In the genomic region with DNA sequence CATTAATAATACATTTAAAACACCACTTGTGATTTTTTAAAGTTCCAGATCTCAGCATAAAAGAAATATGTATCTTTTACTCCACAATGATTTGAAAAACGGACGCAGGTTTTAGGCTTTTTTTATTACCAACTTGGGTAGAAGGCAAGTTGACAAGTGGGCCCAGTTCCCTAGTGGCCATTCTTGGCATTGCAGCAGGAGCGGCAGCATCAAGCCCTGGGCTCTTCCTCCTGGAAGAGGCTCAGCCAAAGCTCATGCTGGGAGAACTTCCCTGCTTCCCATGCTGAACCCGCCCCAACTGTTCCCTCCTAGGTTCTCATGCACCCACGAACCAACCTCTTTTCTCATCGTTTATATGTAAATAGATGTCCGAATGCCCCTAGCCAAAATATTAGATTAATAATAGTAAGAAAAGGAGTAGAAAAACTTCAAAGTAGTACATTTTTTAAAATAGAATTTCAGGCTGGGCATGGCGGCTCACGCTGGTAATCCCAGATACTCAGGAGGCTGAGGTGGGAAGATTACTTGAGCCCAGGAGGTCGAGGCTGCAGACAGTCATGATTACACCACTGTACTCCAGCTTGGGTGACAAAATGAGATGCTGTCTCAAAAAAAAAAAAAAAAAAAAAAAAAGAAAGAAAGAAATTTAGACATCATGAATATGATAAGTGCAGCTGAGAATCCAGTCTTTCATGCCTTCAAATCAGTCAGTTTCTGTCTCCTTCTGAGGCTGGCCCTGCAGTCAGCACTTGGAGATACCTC, we compare ENCODE assay signal across 8 cellular contexts. TPM values are rescaled to one million over a fixed set of nuclear protein-coding genes. Genes with fewer than 3 reads are reported as not detected.
A peak's percentile ranks its signal among the peaks of the same experiment; 100 is the strongest.
DNase-seq lines count a peak whose midpoint lies in the region; ATAC-seq and TF ChIP-seq lines count a peak whose summit lies in the region.

No MANE protein-coding gene starts in this region.

- H3K36me3 Mint-ChIP-seq in activated T-cell treated with anti-CD3 and anti-CD28 coated beads, Interleukin-2, amount 50 U/mL, for 24 hours (ENCODE audit: low read depth) = no peaks in the 10 kb centered on the region

- H3K4me1 ChIP-seq in left ventricle myocardium inferior = no peaks in the 10 kb centered on the region

- no peaks in the 10 kb centered on the region for H3K36me3 ChIP-seq in left ventricle myocardium inferior

- intact Hi-C loops in left ventricle myocardium inferior (cut with micrococcal nuclease) = no loop called here
- intact Hi-C loops in lower leg skin (cut with DNase I; ENCODE audit: low total_unique reads) = no loop called here

- TF ChIP-seq CTCF in NB4 (IDR thresholded peaks at IDR 0.05; ENCODE audit: low read depth, low read length) (peak; percentile 88), left ventricle myocardium inferior (IDR thresholded peaks at IDR 0.05; ENCODE audit: borderline replicate concordance) (peak; percentile 58), lower leg skin (IDR thresholded peaks at IDR 0.05) (no peak)

- TF ChIP-seq POLR2A in NB4 (IDR thresholded peaks at IDR 0.05; ENCODE audit: extremely low read depth, insufficient read length) (no peak), lower leg skin (IDR thresholded peaks at IDR 0.05) (no peak)

- H3K27me3 Mint-ChIP-seq in activated T-cell treated with anti-CD3 and anti-CD28 coated beads, Interleukin-2, amount 50 U/mL, for 24 hours = peaks cover 2% of the 10 kb centered on the region

- peak; percentile 52 for DNase-seq in AG20443 (ENCODE audit: low spot score)
- peak; percentile 67 for DNase-seq in NB4 (ENCODE audit: low read depth)
- DNase-seq in activated T-cell treated with anti-CD3 and anti-CD28 coated beads, Interleukin-2, amount 50 U/mL, for 24 hours = peak; percentile 57
- DNase-seq in left ventricle myocardium inferior = no peak
- DNase-seq in stimulated activated CD4-positive, alpha-beta T cell treated with anti-CD3 and anti-CD28 coated beads, Interleukin-4, amount 100 ng/mL, for 48 hours (ENCODE audit: low read depth in 2 of 2) = peak; percentile 37 to 51
- no peak for DNase-seq in lower leg skin (ENCODE audit: low spot score in 2 of 2)

- H3K27ac Mint-ChIP-seq in activated T-cell treated with anti-CD3 and anti-CD28 coated beads, Interleukin-2, amount 50 U/mL, for 24 hours = peak overlapping the region; percentile 93

- H3K9me3 ChIP-seq in left ventricle myocardium inferior (replicated peaks) = no peaks in the 10 kb centered on the region

- no peaks in the 10 kb centered on the region for H3K9me3 Mint-ChIP-seq in activated T-cell treated with anti-CD3 and anti-CD28 coated beads, Interleukin-2, amount 50 U/mL, for 24 hours

- H3K4me3 ChIP-seq in NB4 (ENCODE audit: low read depth, low read length) (no peak overlapping the region), left ventricle myocardium inferior (no peak overlapping the region), lower leg skin (ENCODE audit: low read depth, poor library complexity, severe bottlenecking) (no peak overlapping the region)

- WGBS in lower leg skin, 2 donors = 41 to 43% methylated on average over 10 of the region's 10 CpGs

- peaks cover 78% of the 10 kb centered on the region for H3K27me3 ChIP-seq in left ventricle myocardium inferior (ENCODE audit: low read depth)

- peaks cover 61% of the 10 kb centered on the region for H3K4me1 Mint-ChIP-seq in activated T-cell treated with anti-CD3 and anti-CD28 coated beads, Interleukin-2, amount 50 U/mL, for 24 hours (ENCODE audit: low read depth)

- ATAC-seq in GM19023 (IDR thresholded peaks at IDR 0.05; ENCODE audit: unreplicated experiment) = peak; percentile 25
- no peak for ATAC-seq in GM18873 (IDR thresholded peaks at IDR 0.05; ENCODE audit: low FRiP score, unreplicated experiment)

- H3K27ac ChIP-seq in left ventricle myocardium inferior (replicated peaks) = no peak overlapping the region

- peak overlapping the region; percentile 37 for H3K4me3 Mint-ChIP-seq in activated T-cell treated with anti-CD3 and anti-CD28 coated beads, Interleukin-2, amount 50 U/mL, for 24 hours

RNA-seq across cellular contexts. Expression of a gene that starts 18.2 kb away (rescaled TPM):
- total RNA-seq in left ventricle myocardium inferior (0.08 TPM), lower leg skin (1 to 10 TPM; 7.4 to 8.6 (median 7.5) TPM)

Comparison
In these comparisons a context has a peak if more than half of its experiments do, and no peak if none do; other contexts are left out.
1. DNase-seq: peak in AG20443 (single experiment), NB4 (single experiment), activated T-cell treated with anti-CD3 and anti-CD28 coated beads, Interleukin-2, amount 50 U/mL, for 24 hours (single experiment) and stimulated activated CD4-positive, alpha-beta T cell treated with anti-CD3 and anti-CD28 coated beads, Interleukin-4, amount 100 ng/mL, for 48 hours (2 of 2); none in left ventricle myocardium inferior (single experiment) and lower leg skin (0 of 2).
2. CTCF ChIP-seq: peak in NB4 (single experiment) and left ventricle myocardium inferior (single experiment); none in lower leg skin (0 of 3).